ENCODE assay signal across 9 cellular contexts in the genomic region with DNA sequence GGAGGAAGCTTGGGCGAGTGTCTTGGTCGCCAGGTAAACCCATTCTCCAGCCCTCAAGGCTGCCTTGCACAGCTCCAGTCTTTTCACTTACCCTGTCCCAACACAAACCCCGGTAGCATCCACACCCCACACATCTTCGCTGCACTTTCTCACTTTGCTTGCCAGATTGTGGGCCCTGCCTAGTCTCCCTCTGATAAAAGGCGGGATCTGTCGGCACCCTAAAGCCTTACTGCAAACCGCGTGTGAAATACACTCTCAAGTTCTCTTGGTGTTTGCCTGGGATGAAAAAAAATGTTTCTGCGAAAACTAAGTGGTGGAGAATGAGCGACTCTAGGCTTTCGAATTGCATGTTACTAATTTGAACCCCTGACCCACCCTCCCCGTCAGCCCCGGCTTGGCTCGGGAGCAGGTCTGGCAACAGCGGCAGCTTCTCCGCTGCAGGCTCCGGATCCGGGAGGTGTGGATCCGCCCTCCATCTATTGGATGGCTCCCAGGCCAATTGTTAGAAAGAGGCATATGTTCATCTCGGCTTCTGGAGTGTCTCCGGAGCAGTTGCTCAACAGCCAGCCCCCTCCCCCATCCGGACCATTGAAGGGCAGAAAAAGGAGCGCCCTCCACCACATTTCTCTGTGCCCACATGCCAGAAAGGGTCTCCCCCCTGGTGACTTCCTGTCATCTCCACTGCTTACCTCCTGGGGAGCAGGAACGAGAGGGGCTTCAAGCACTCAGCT. TPM values are rescaled to one million over a fixed set of nuclear protein-coding genes. Genes with fewer than 3 reads are reported as not detected.
DNase-seq lines count a peak whose midpoint lies in the region; ATAC-seq and TF ChIP-seq lines count a peak whose summit lies in the region.
"Had no signal": no experiment of that assay in that cellular context is flagged by ENCODE, and none has a peak within 500 bp of the region (broad histone marks: within the 10 kb centered on the region; RNA-seq: fewer than 3 reads in every experiment).

No MANE protein-coding gene starts in this region.

- no peaks in the 10 kb centered on the region for H3F3A ChIP-seq in PC-3 (ENCODE audit: low read length, unreplicated experiment)

- intact Hi-C loops in PC-3 (cut with micrococcal nuclease), result loop anchor here (5.0 kb wide), 1 partner anchor 61 kb away; no protein-coding TSS in a partner anchor
- intact Hi-C loops in ascending aorta (cut with DNase I), result loop anchor here (10.0 kb wide), 1 partner anchor 294 kb away; no protein-coding TSS in a partner anchor
- intact Hi-C loops in posterior cingulate gyrus (cut with DNase I), result loop anchor here (2.0 to 10.0 kb wide), 2 partner anchors 32 to 266 kb away; a partner anchor contains a TSS

- H2AFZ ChIP-seq in PC-3 (ENCODE audit: low read length), result peak overlapping the region; percentile 73

- H3K9me3 ChIP-seq in PC-3 (ENCODE audit: low read length) (no peaks in the 10 kb centered on the region), ascending aorta (no peaks in the 10 kb centered on the region), right atrium auricular region (no peaks in the 10 kb centered on the region)

- POLR2A ChIA-PET in PC-3 (lab: Charles Lee; ENCODE audit: unreplicated experiment), result no interaction called here

- ATAC-seq in PC-3 (peak; percentile 48), HG03159 (IDR thresholded peaks at IDR 0.05; ENCODE audit: unreplicated experiment) (no peak)

- no peak for TF ChIP-seq CTCF in PC-3 (conservative IDR thresholded peaks at IDR 0.05; ENCODE audit: low read depth, low read length)
- no peak for TF ChIP-seq CTCF in ascending aorta (IDR thresholded peaks at IDR 0.05)
- no peak for TF ChIP-seq CTCF in right atrium auricular region (IDR thresholded peaks at IDR 0.05)

- H3K4me1 ChIP-seq in PC-3 (ENCODE audit: insufficient read depth, low read length) (peaks cover 10% of the 10 kb centered on the region), ascending aorta (peaks cover 11 to 12% of the 10 kb centered on the region in 2 donors), right atrium auricular region (peaks cover 0 to 38% of the 10 kb centered on the region in 2 donors)

- no peak overlapping the region for H3K27ac ChIP-seq in PC-3 (ENCODE audit: low read length)
- no peak overlapping the region for H3K27ac ChIP-seq in ascending aorta
- H3K27ac ChIP-seq in right atrium auricular region, result no peak overlapping the region
- H3K27ac ChIP-seq: VCaP had no signal

- CTCF ChIA-PET in PC-3 (lab: Charles Lee), result interaction anchor here (0.6 kb wide), 1 partner anchor 232 kb away, joined by 6 read pairs; no protein-coding TSS in a partner anchor

- H3K9ac ChIP-seq in PC-3 (ENCODE audit: low read length), result no peak overlapping the region

- no TSS peak for BruUV-seq in PC-3 (replicated peaks; lab: Mats Ljungman, UMichigan)

- DNase-seq in ELR (ENCODE audit: low read depth), result peak; percentile 65
- peak in 53 of 76 experiments; percentile 0 to 55 (median 16) for DNase-seq in HUDEP-2 (lab: John Stamatoyannopoulos, UW; ENCODE audit: unreplicated experiment in 76 of 76)
- DNase-seq in PC-3, result peak; percentile 71
- DNase-seq in ascending aorta (ENCODE audit: low spot score in 2 of 2), result peak in 1 of 2 donors; percentile 69
- no peak for DNase-seq in right atrium auricular region (ENCODE audit: low spot score)
- peak in 9 of 10 donors; percentile 32 to 93 (median 52) for DNase-seq in posterior cingulate gyrus
- DNase-seq in activated gamma-delta T cell treated with Interleukin-2 at 50 U/mL for 16 hours, result no peak

- peaks cover 24% of the 10 kb centered on the region for H3K27me3 ChIP-seq in PC-3 (ENCODE audit: low read length)
- H3K27me3 ChIP-seq in ascending aorta, result peaks cover 16% of the 10 kb centered on the region
- H3K27me3 ChIP-seq in right atrium auricular region, result peaks cover 4 to 32% of the 10 kb centered on the region in 2 donors

- H3K4me3 ChIP-seq in PC-3 (ENCODE audit: low read length) (peak overlapping the region; percentile 61), ascending aorta (peak overlapping the region; percentile 18 to 79), right atrium auricular region (peak overlapping the region; percentile 18 to 37)

- no peaks in the 10 kb centered on the region for H4K20me1 ChIP-seq in PC-3 (ENCODE audit: low read length)

- no peaks in the 10 kb centered on the region for H3K9me2 ChIP-seq in PC-3 (replicated peaks; ENCODE audit: low read length)

- H3K36me3 ChIP-seq in PC-3 (ENCODE audit: low read depth, low read length) (no peaks in the 10 kb centered on the region), ascending aorta (no peaks in the 10 kb centered on the region), right atrium auricular region (no peaks in the 10 kb centered on the region)

- H3K79me2 ChIP-seq in PC-3 (ENCODE audit: low read length), result no peaks in the 10 kb centered on the region

- H3K4me2 ChIP-seq in PC-3 (ENCODE audit: low read length), result peak overlapping the region; percentile 89

RNA-seq across cellular contexts. Expression of a gene that starts 3.0 kb away (rescaled TPM):
- total RNA-seq in PC-3 (2014; rRNA removed) (0.40 and 1.8 TPM in 2 replicates), ascending aorta (not detected), right atrium auricular region (under 1 TPM in 1 of 2 donors, not detected in 1; 0.51 TPM)

RNA-seq across cellular contexts. Expression of a gene that starts 31.7 kb away (rescaled TPM):
- total RNA-seq in PC-3 (2014; rRNA removed) (617 and 780 TPM in 2 replicates), ascending aorta (476 TPM), right atrium auricular region (100 to 1,000 TPM; 400 to 629 TPM)

Comparison
In these comparisons a context has a peak if more than half of its experiments do, and no peak if none do; other contexts are left out.
1. DNase-seq: peak in ELR (single experiment), HUDEP-2 (53 of 76), PC-3 (single experiment) and posterior cingulate gyrus (9 of 10); none in right atrium auricular region (single experiment) and activated gamma-delta T cell treated with Interleukin-2 at 50 U/mL for 16 hours (single experiment).
2. Peak in every context shown above with its lines, with median percentiles within 50 percentile points of each other: H3K4me3 ChIP-seq.